8 cellular contexts compared by ENCODE assay signal in genomic region chrX:148501121-148502066, GRCh38. TPM values are rescaled to one million over a fixed set of nuclear protein-coding genes. Genes with fewer than 3 reads are reported as not detected.
A peak's percentile ranks its signal among the peaks of the same experiment; 100 is the strongest.
DNase-seq lines count a peak whose midpoint lies in the region; ATAC-seq and TF ChIP-seq lines count a peak whose summit lies in the region.

No MANE protein-coding gene starts in this region.

- no peaks in the 10 kb centered on the region for H3K9me3 Mint-ChIP-seq in CD4-positive, alpha-beta memory T cell
- H3K9me3 Mint-ChIP-seq in activated CD8-positive, alpha-beta T cell treated with anti-CD3 and anti-CD28 coated beads for 36 hours = no peaks in the 10 kb centered on the region

- no peaks in the 10 kb centered on the region for H3K36me3 ChIP-seq in CD4-positive, alpha-beta memory T cell (ENCODE audit: insufficient read depth, low read length)
- no peaks in the 10 kb centered on the region for H3K36me3 ChIP-seq in gastroesophageal sphincter

- no peak overlapping the region for H3K27ac Mint-ChIP-seq in CD4-positive, alpha-beta memory T cell
- H3K27ac Mint-ChIP-seq in activated CD8-positive, alpha-beta T cell treated with anti-CD3 and anti-CD28 coated beads for 36 hours = no peak overlapping the region

- CTCF ChIA-PET in CD4-positive, alpha-beta memory T cell (lab: Charles Lee; ENCODE audit: partially characterized antibody) = no interaction called here
- CTCF ChIA-PET in activated CD8-positive, alpha-beta T cell treated with anti-CD3 and anti-CD28 coated beads for 36 hours (lab: Charles Lee) = interaction anchor here (1.2 kb wide), 1 partner anchor 51 kb away, joined by 3 read pairs; no protein-coding TSS in a partner anchor

- peaks cover 6 to 23% (median 7%) of the 10 kb centered on the region in 4 donors for H3K4me1 Mint-ChIP-seq in CD4-positive, alpha-beta memory T cell
- peaks cover 12% of the 10 kb centered on the region for H3K4me1 Mint-ChIP-seq in activated CD8-positive, alpha-beta T cell treated with anti-CD3 and anti-CD28 coated beads for 36 hours (ENCODE audit: low read depth)

- intact Hi-C loops in CD4-positive, alpha-beta memory T cell (cut with micrococcal nuclease) = no loop called here
- intact Hi-C loops in activated CD8-positive, alpha-beta T cell treated with anti-CD3 and anti-CD28 coated beads for 36 hours (cut with micrococcal nuclease) = no loop called here

- DNase-seq in CD4-positive, alpha-beta memory T cell = peak in 1 of 5 donors; percentile 9
- DNase-seq in activated CD8-positive, alpha-beta T cell treated with anti-CD3 and anti-CD28 coated beads for 36 hours = peak; percentile 49
- DNase-seq in retinal pigment epithelial cell (ENCODE audit: low read depth) (no peak), pons (ENCODE audit: low spot score) (no peak), NOMO-1 treated with DMSO at 0.1 percent for 48 hours (lab: John Stamatoyannopoulos, UW; ENCODE audit: unreplicated experiment) (no peak)

- no peaks in the 10 kb centered on the region for H3K36me3 Mint-ChIP-seq in CD4-positive, alpha-beta memory T cell
- no peaks in the 10 kb centered on the region for H3K36me3 Mint-ChIP-seq in activated CD8-positive, alpha-beta T cell treated with anti-CD3 and anti-CD28 coated beads for 36 hours (ENCODE audit: low read depth)

- no peaks in the 10 kb centered on the region for H3K27me3 ChIP-seq in CD4-positive, alpha-beta memory T cell (ENCODE audit: insufficient read depth, low read length)
- peaks cover 43% of the 10 kb centered on the region for H3K27me3 ChIP-seq in gastroesophageal sphincter

- H3K4me3 Mint-ChIP-seq in CD4-positive, alpha-beta memory T cell = peak overlapping the region; percentile 76 to 89 (median 82)
- peak overlapping the region; percentile 75 for H3K4me3 Mint-ChIP-seq in activated CD8-positive, alpha-beta T cell treated with anti-CD3 and anti-CD28 coated beads for 36 hours

- WGBS in gastroesophageal sphincter (ENCODE audit: low coverage in 1 of 2), 2 donors = 3 to 75% methylated on average over 4 to 5 of the region's 60 CpGs

- POLR2A ChIA-PET in CD4-positive, alpha-beta memory T cell (lab: Charles Lee; ENCODE audit: partially characterized antibody) = no interaction called here
- POLR2A ChIA-PET in activated CD8-positive, alpha-beta T cell treated with anti-CD3 and anti-CD28 coated beads for 36 hours (lab: Charles Lee) = interaction anchor here (0.7 kb wide), 1 partner anchor 107 kb away, joined by 3 read pairs; no protein-coding TSS in a partner anchor

- H3K27me3 Mint-ChIP-seq in CD4-positive, alpha-beta memory T cell = peaks cover 0 to 3% of the 10 kb centered on the region in 2 donors
- H3K27me3 Mint-ChIP-seq in activated CD8-positive, alpha-beta T cell treated with anti-CD3 and anti-CD28 coated beads for 36 hours = peaks cover 6% of the 10 kb centered on the region

- peaks cover 5% of the 10 kb centered on the region for H3K4me1 ChIP-seq in CD4-positive, alpha-beta memory T cell (ENCODE audit: insufficient read depth, low read length)
- peaks cover 0 to 10% (median 5%) of the 10 kb centered on the region in 3 donors for H3K4me1 ChIP-seq in gastroesophageal sphincter

- ATAC-seq in HG02610 (IDR thresholded peaks at IDR 0.05; ENCODE audit: unreplicated experiment) (peak; percentile 46), gastroesophageal sphincter (no peak), HG03196 (IDR thresholded peaks at IDR 0.05; ENCODE audit: unreplicated experiment) (no peak)
- ATAC-seq in activated CD8-positive, alpha-beta T cell treated with anti-CD3 and anti-CD28 coated beads for 36 hours = peak; percentile 46

- TF ChIP-seq CTCF in activated CD8-positive, alpha-beta T cell treated with anti-CD3 and anti-CD28 coated beads for 36 hours (IDR thresholded peaks at IDR 0.05) = no peak
- TF ChIP-seq CTCF in gastroesophageal sphincter (IDR thresholded peaks at IDR 0.05) (no peak), retinal pigment epithelial cell (conservative IDR thresholded peaks at IDR 0.05; ENCODE audit: low read depth, low read length) (no peak)

- no peaks in the 10 kb centered on the region for H3K9me3 ChIP-seq in CD4-positive, alpha-beta memory T cell (ENCODE audit: control insufficient read depth in 1 of 2, low read length in 2 of 2)
- H3K9me3 ChIP-seq in gastroesophageal sphincter = no peaks in the 10 kb centered on the region

- TF ChIP-seq EP300 in gastroesophageal sphincter (IDR thresholded peaks at IDR 0.05) = no peak

- no peak overlapping the region for H3K27ac ChIP-seq in CD4-positive, alpha-beta memory T cell (ENCODE audit: low read depth, low read length)
- H3K27ac ChIP-seq in gastroesophageal sphincter = peak overlapping the region in 1 of 4 donors; percentile 55

- no peak for TF ChIP-seq POLR2A in gastroesophageal sphincter (IDR thresholded peaks at IDR 0.05)

- H3K4me3 ChIP-seq in CD4-positive, alpha-beta memory T cell (ENCODE audit: low read length in 2 of 2) = peak overlapping the region in 1 of 2 donors; percentile 43
- H3K4me3 ChIP-seq in gastroesophageal sphincter (peak overlapping the region; percentile 46 to 53), retinal pigment epithelial cell (ENCODE audit: low read length) (peak overlapping the region; percentile 45)

RNA-seq across cellular contexts. Expression of gene AFF2, which starts 1.0 kb away (rescaled TPM):
- 1 to 10 TPM in 1 of 2 experiments, under 1 TPM in 1; 0.90 to 1.0 TPM for total RNA-seq in CD4-positive, alpha-beta memory T cell
- polyA plus RNA-seq in CD4-positive, alpha-beta memory T cell = under 1 TPM in 1 of 2 donors, not detected in 1; 0.03 TPM
- total RNA-seq in activated CD8-positive, alpha-beta T cell treated with anti-CD3 and anti-CD28 coated beads for 36 hours = 1 to 10 TPM; 1.3 to 1.7 TPM
- total RNA-seq in gastroesophageal sphincter = 1 to 10 TPM; 1.6 to 6.1 (median 3.6) TPM

Comparison
In these comparisons a context has a peak if more than half of its experiments do, and no peak if none do; other contexts are left out.
1. ATAC-seq: peak in HG02610 (single experiment) and activated CD8-positive, alpha-beta T cell treated with anti-CD3 and anti-CD28 coated beads for 36 hours (single experiment); none in gastroesophageal sphincter (single experiment) and HG03196 (single experiment).